ENCODE assay signal across 26 cellular contexts in genomic region chr5:78750281-78750680, GRCh38.
A peak's percentile ranks its signal among the peaks of the same experiment; 100 is the strongest.
DNase-seq lines count a peak whose midpoint lies in the region; ATAC-seq, FAIRE-seq and TF ChIP-seq lines count a peak whose summit lies in the region.
"Had no signal": no experiment of that assay in that cellular context is flagged by ENCODE, and none has a peak within 500 bp of the region (broad histone marks: within the 10 kb centered on the region; RNA-seq: fewer than 3 reads in every experiment).

No MANE protein-coding gene starts in this region.

- CTCF ChIA-PET in A549 (lab: Yijun Ruan, JAX) = no interaction called here
- CTCF ChIA-PET in SK-N-SH (lab: Yijun Ruan, JAX) = interaction anchor here (1.2 to 1.6 kb wide), 2 partner anchors 17 to 48 kb away, joined by 3 read pairs; no protein-coding TSS in a partner anchor

- TF ChIP-seq CTCF in A549 (IDR thresholded peaks at IDR 0.05) (no peak), SK-N-SH (IDR thresholded peaks at IDR 0.05) (no peak), nephron (IDR thresholded peaks at IDR 0.05; ENCODE audit: unreplicated experiment in 3 of 3) (no peak)

- H4K20me1 ChIP-seq in SK-N-SH (ENCODE audit: insufficient read depth) = no peaks in the 10 kb centered on the region

- no peaks in the 10 kb centered on the region for H3K9me2 ChIP-seq in SK-N-SH

- no peaks in the 10 kb centered on the region for H3K36me3 ChIP-seq in SK-N-SH (replicated peaks in 1 of 2; ENCODE audit: control insufficient read depth in 1 of 2, insufficient read depth in 2 of 2, low read length in 1 of 2)

- POLR2A ChIA-PET in A549 (lab: Yijun Ruan, JAX) = no interaction called here
- POLR2A ChIA-PET in SK-N-SH (lab: Yijun Ruan, JAX) = no interaction called here

- WGBS in A549 (ENCODE audit: missing lambda C conversion rate) = 51% methylated on average over 2 of the region's 2 CpGs
- 11% methylated on average over 2 of the region's 2 CpGs for WGBS in SK-N-SH (ENCODE audit: low lambda C conversion rate)

- no peaks in the 10 kb centered on the region for H3K27me3 Mint-ChIP-seq in nephron (ENCODE audit: low read depth)

- FAIRE-seq in A549 (lab: Jason Lieb, UNC) = peak; percentile 7
- FAIRE-seq: HepG2, K562 had no signal

- H3F3A ChIP-seq in SK-N-SH (replicated peaks; ENCODE audit: insufficient read depth) = peaks cover 4% of the 10 kb centered on the region

- H3K9ac ChIP-seq in SK-N-SH = no peak overlapping the region
- H3K9ac ChIP-seq: GM23248 had no signal

- no peak for DNase-seq in A549 (ENCODE audit: low read depth in 1 of 2, low spot score in 1 of 2)
- peak; percentile 17 for DNase-seq in EL
- DNase-seq in SK-N-SH = peak; percentile 55
- no peak for DNase-seq in NCI-H1417 treated with DMSO at 0.1 percent for 48 hours (lab: John Stamatoyannopoulos, UW)
- DNase-seq in NCI-H1930 (lab: John Stamatoyannopoulos, UW) = no peak
- DNase-seq: AML-193; C1 segment of cervical spinal cord; Caco-2; CD4-positive, alpha-beta memory T cell; DMS79 treated with DMSO at 0.1 percent for 48 hours; GM23248; H7; Kasumi-1; NCI-H1092 treated with DMSO at 0.1 percent for 48 hours; NCI-H1436 treated with DMSO at 0.1 percent for 48 hours; NCI-H2029; NCI-H524 treated with DMSO at 0.1 percent for 48 hours; SHP77 had no signal

- H3K27me3 ChIP-seq in SK-N-SH (ENCODE audit: insufficient read depth) = no peaks in the 10 kb centered on the region

- H3K4me3 ChIP-seq in A549 = no peak overlapping the region
- H3K4me3 ChIP-seq in SK-N-SH (ENCODE audit: low read depth in 2 of 2, low read length in 1 of 2) = no peak overlapping the region; a peak in 1 of 4 replicates
- H3K4me3 ChIP-seq: GM23248, K562, SK-N-MC had no signal

- H3K27ac ChIP-seq in A549 (no peak overlapping the region), SK-N-SH (ENCODE audit: low read depth in 2 of 2, low read length in 1 of 2) (peak overlapping the region in 1 of 2 experiments; percentile 1; a peak in 2 of 4 replicates)
- H3K27ac ChIP-seq: 22Rv1, GM23248, RWPE1, SK-N-MC had no signal

- no peak for ATAC-seq in A549
- no peak for ATAC-seq in HG03097 (IDR thresholded peaks at IDR 0.05; ENCODE audit: low FRiP score, unreplicated experiment)
- ATAC-seq in GM21528 (IDR thresholded peaks at IDR 0.05; ENCODE audit: low FRiP score, unreplicated experiment) = no peak
- ATAC-seq: HepG2, K562 had no signal

- H3K4me2 ChIP-seq in A549 (no peak overlapping the region), SK-N-SH (no peak overlapping the region)

- peaks cover 31% of the 10 kb centered on the region for H3K4me1 Mint-ChIP-seq in nephron
- H3K4me1 Mint-ChIP-seq: CD4-positive, alpha-beta memory T cell had no signal

- no peaks in the 10 kb centered on the region for H3K9me3 Mint-ChIP-seq in nephron
- H3K9me3 Mint-ChIP-seq: CD4-positive, alpha-beta memory T cell had no signal

- H3K79me2 ChIP-seq in SK-N-SH (ENCODE audit: insufficient read depth) = no peaks in the 10 kb centered on the region

- H2AFZ ChIP-seq in SK-N-SH (ENCODE audit: low read depth) = no peak overlapping the region
- H2AFZ ChIP-seq: GM23248 had no signal

- H3K9me3 ChIP-seq in A549 (no peaks in the 10 kb centered on the region), SK-N-SH (no peaks in the 10 kb centered on the region)
- H3K9me3 ChIP-seq: Caco-2 had no signal

- H3K4me3 Mint-ChIP-seq in nephron = no peak overlapping the region
- H3K4me3 Mint-ChIP-seq: CD4-positive, alpha-beta memory T cell had no signal

- TF ChIP-seq RAD21 in A549 (conservative IDR thresholded peaks at IDR 0.05 in 1 of 2, IDR thresholded peaks at IDR 0.05 in 1 of 2) (no peak), SK-N-SH (IDR thresholded peaks at IDR 0.05; ENCODE audit: low read length) (no peak)

- TF ChIP-seq POLR2A in A549 (IDR thresholded peaks at IDR 0.05; ENCODE audit: low read length) = no peak

- peaks cover 29% of the 10 kb centered on the region for H3K4me1 ChIP-seq in A549
- H3K4me1 ChIP-seq in SK-N-SH (ENCODE audit: control insufficient read depth in 1 of 2, insufficient read depth in 2 of 2, low read depth in 1 of 2, low read length in 1 of 2) = peaks cover 9 to 12% of the 10 kb centered on the region in 2 experiments; a peak in 3 of 4 replicates

- TF ChIP-seq EP300 in A549 (IDR thresholded peaks at IDR 0.05) (no peak), SK-N-SH (IDR thresholded peaks at IDR 0.05; ENCODE audit: borderline replicate concordance in 1 of 2, low read depth in 1 of 2, low read length in 1 of 2) (0 out of 4 replicates have a peak, but pooled peaks of 1 of the 2 experiments have one; percentile 13)

- no peaks in the 10 kb centered on the region for H3K36me3 Mint-ChIP-seq in nephron (ENCODE audit: low read depth)
- H3K36me3 Mint-ChIP-seq: CD4-positive, alpha-beta memory T cell had no signal

- peak overlapping the region in 2 of 3 experiments; percentile 1 to 13 for H3K27ac Mint-ChIP-seq in nephron
- H3K27ac Mint-ChIP-seq: CD4-positive, alpha-beta memory T cell had no signal

TF ChIP-seq in A549, 52 proteins besides CTCF, POLR2A, EP300 and RAD21 (continues in another document):
- TF ChIP-seq SMC3 (IDR thresholded peaks at IDR 0.05) = no peak
- TF ChIP-seq, protein P1, sequence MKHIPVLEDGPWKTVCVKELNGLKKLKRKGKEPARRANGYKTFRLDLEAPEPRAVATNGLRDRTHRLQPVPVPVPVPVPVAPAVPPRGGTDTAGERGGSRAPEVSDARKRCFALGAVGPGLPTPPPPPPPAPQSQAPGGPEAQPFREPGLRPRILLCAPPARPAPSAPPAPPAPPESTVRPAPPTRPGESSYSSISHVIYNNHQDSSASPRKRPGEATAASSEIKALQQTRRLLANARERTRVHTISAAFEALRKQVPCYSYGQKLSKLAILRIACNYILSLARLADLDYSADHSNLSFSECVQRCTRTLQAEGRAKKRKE (CRISPR knock-in tag; IDR thresholded peaks at IDR 0.05; ENCODE audit: low read depth) = no peak
- TF ChIP-seq ZSCAN20 (CRISPR knock-in tag; IDR thresholded peaks at IDR 0.05) = no peak
- no peak for TF ChIP-seq CEBPB (IDR thresholded peaks at IDR 0.05)
- TF ChIP-seq CHD4 (IDR thresholded peaks at IDR 0.05; ENCODE audit: borderline replicate concordance) = no peak
- no peak for TF ChIP-seq NPAS2 (CRISPR knock-in tag; IDR thresholded peaks at IDR 0.05; ENCODE audit: borderline replicate concordance)
- no peak for TF ChIP-seq FOSL2 (IDR thresholded peaks at IDR 0.05)
- no peak for TF ChIP-seq FOSL2 (CRISPR knock-in tag; IDR thresholded peaks at IDR 0.05)
- TF ChIP-seq RNF2 (IDR thresholded peaks at IDR 0.05; ENCODE audit: borderline replicate concordance, low read depth) = no peak
- TF ChIP-seq MYC (IDR thresholded peaks at IDR 0.05; ENCODE audit: borderline replicate concordance, low read length) = no peak
- no peak for TF ChIP-seq MAX (IDR thresholded peaks at IDR 0.05)
- no peak for TF ChIP-seq ELK1 (IDR thresholded peaks at IDR 0.05; ENCODE audit: low read depth, low read length)

TF ChIP-seq in SK-N-SH, 30 proteins besides CTCF, POLR2A, EP300 and RAD21:
- no peak for TF ChIP-seq RXRA (IDR thresholded peaks at IDR 0.05; ENCODE audit: borderline replicate concordance, low read depth)
- TF ChIP-seq MXI1 (IDR thresholded peaks at IDR 0.05; ENCODE audit: low read depth, low read length) = peak; percentile 47; the same call in 1 of the 2 replicates
TF ChIP-seq in SK-N-SH: peak in this region for 1.

Comparison
In these comparisons a context has a peak if more than half of its experiments do, and no peak if none do; other contexts are left out.
1. DNase-seq: peak in EL (single experiment) and SK-N-SH (single experiment); none in A549 (0 of 2), NCI-H1417 treated with DMSO at 0.1 percent for 48 hours (single experiment) and NCI-H1930 (0 of 2).